ENCODE assay signal across 1 cellular context in the genomic region with DNA sequence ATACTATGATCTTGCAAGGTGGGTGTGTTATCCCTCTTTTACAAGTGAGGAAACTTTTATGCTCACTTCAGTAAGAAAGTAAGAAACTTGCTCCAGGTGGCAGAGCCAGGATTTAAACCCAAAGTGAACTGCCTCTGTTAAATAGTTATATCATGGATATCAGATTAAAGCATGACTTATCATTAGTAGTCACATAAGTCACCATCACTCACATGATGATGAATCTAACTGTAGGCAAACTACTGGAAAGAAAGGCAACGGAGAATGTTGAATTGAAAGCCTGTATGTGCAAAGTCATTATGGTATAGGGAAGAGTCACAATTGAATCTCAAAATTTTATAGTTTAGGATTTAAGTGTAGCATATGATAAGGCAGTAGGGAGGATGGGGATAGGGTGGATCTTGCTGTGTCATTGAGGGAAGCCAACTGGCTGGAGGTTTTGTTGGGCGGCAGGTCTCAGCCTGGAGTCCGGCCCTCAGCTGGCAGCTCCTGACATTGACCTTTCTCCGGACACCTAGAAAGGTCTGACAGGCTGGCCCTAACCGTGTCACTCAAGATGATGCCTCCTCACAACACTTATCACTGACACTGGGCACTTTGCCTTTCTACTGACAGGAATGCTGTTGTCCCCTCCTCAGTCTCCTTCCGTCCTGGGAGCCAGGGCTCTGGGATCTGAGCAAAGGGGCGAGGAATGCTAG.
A peak's percentile ranks its signal among the peaks of the same experiment; 100 is the strongest.
TF ChIP-seq lines count a peak whose summit lies in the region.

No MANE protein-coding gene starts in this region.

TF ChIP-seq in K562, 482 proteins besides CTCF, POLR2A, EP300 and RAD21 (continued from another document):
- TF ChIP-seq BMI1 (IDR thresholded peaks at IDR 0.05; ENCODE audit: low read length) = no peak
- no peak for TF ChIP-seq ZNF778 (CRISPR knock-in tag; IDR thresholded peaks at IDR 0.05)
- TF ChIP-seq, protein P1, sequence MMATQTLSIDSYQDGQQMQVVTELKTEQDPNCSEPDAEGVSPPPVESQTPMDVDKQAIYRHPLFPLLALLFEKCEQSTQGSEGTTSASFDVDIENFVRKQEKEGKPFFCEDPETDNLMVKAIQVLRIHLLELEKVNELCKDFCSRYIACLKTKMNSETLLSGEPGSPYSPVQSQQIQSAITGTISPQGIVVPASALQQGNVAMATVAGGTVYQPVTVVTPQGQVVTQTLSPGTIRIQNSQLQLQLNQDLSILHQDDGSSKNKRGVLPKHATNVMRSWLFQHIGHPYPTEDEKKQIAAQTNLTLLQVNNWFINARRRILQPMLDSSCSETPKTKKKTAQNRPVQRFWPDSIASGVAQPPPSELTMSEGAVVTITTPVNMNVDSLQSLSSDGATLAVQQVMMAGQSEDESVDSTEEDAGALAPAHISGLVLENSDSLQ (IDR thresholded peaks at IDR 0.05) = peak; percentile 45; the same call in 1 of the 2 replicates
- TF ChIP-seq DMBX1 (CRISPR knock-in tag; IDR thresholded peaks at IDR 0.05; ENCODE audit: borderline replicate concordance) = no peak
- TF ChIP-seq ZNF316 (IDR thresholded peaks at IDR 0.05) = peak; percentile 67
- TF ChIP-seq, protein P2, sequence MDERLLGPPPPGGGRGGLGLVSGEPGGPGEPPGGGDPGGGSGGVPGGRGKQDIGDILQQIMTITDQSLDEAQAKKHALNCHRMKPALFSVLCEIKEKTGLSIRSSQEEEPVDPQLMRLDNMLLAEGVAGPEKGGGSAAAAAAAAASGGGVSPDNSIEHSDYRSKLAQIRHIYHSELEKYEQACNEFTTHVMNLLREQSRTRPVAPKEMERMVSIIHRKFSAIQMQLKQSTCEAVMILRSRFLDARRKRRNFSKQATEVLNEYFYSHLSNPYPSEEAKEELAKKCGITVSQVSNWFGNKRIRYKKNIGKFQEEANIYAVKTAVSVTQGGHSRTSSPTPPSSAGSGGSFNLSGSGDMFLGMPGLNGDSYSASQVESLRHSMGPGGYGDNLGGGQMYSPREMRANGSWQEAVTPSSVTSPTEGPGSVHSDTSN (CRISPR knock-in tag; IDR thresholded peaks at IDR 0.05; ENCODE audit: low read depth) = no peak
- TF ChIP-seq, protein P2 (tag; conservative IDR thresholded peaks at IDR 0.05; ENCODE audit: low read depth) = 0 out of 2 replicates have a peak, but pooled peaks have one; percentile 11
- TF ChIP-seq NR1H2 (CRISPR knock-in tag; IDR thresholded peaks at IDR 0.05) = no peak
- TF ChIP-seq, protein P3, sequence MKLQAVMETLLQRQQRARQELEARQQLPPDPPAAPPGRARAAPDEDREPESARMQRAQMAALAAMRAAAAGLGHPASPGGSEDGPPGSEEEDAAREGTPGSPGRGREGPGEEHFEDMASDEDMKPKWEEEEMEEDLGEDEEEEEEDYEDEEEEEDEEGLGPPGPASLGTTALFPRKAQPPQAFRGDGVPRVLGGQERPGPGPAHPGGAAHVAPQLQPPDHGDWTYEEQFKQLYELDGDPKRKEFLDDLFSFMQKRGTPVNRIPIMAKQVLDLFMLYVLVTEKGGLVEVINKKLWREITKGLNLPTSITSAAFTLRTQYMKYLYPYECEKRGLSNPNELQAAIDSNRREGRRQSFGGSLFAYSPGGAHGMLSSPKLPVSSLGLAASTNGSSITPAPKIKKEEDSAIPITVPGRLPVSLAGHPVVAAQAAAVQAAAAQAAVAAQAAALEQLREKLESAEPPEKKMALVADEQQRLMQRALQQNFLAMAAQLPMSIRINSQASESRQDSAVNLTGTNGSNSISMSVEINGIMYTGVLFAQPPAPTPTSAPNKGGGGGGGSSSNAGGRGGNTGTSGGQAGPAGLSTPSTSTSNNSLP (IDR thresholded peaks at IDR 0.05; ENCODE audit: borderline replicate concordance, low read depth, low read length) = no peak
- TF ChIP-seq NFE2 (IDR thresholded peaks at IDR 0.05; ENCODE audit: low read depth) = peak; percentile 61; the same call in 1 of the 2 replicates
- no peak for TF ChIP-seq HMG20A (CRISPR knock-in tag; conservative IDR thresholded peaks at IDR 0.05)
- TF ChIP-seq ZNF696 (CRISPR knock-in tag; conservative IDR thresholded peaks at IDR 0.05) = no peak
- TF ChIP-seq, protein P4, sequence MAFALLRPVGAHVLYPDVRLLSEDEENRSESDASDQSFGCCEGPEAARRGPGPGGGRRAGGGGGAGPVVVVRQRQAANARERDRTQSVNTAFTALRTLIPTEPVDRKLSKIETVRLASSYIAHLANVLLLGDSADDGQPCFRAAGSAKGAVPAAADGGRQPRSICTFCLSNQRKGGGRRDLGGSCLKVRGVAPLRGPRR (CRISPR knock-in tag; IDR thresholded peaks at IDR 0.05) = no peak
- TF ChIP-seq, protein P5, sequence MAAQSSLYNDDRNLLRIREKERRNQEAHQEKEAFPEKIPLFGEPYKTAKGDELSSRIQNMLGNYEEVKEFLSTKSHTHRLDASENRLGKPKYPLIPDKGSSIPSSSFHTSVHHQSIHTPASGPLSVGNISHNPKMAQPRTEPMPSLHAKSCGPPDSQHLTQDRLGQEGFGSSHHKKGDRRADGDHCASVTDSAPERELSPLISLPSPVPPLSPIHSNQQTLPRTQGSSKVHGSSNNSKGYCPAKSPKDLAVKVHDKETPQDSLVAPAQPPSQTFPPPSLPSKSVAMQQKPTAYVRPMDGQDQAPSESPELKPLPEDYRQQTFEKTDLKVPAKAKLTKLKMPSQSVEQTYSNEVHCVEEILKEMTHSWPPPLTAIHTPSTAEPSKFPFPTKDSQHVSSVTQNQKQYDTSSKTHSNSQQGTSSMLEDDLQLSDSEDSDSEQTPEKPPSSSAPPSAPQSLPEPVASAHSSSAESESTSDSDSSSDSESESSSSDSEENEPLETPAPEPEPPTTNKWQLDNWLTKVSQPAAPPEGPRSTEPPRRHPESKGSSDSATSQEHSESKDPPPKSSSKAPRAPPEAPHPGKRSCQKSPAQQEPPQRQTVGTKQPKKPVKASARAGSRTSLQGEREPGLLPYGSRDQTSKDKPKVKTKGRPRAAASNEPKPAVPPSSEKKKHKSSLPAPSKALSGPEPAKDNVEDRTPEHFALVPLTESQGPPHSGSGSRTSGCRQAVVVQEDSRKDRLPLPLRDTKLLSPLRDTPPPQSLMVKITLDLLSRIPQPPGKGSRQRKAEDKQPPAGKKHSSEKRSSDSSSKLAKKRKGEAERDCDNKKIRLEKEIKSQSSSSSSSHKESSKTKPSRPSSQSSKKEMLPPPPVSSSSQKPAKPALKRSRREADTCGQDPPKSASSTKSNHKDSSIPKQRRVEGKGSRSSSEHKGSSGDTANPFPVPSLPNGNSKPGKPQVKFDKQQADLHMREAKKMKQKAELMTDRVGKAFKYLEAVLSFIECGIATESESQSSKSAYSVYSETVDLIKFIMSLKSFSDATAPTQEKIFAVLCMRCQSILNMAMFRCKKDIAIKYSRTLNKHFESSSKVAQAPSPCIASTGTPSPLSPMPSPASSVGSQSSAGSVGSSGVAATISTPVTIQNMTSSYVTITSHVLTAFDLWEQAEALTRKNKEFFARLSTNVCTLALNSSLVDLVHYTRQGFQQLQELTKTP (IDR thresholded peaks at IDR 0.05; ENCODE audit: low read depth in 1 of 2, partially characterized antibody in 2 of 2) = no peak
- peak; percentile 71 for TF ChIP-seq FOSL1 (tag; conservative IDR thresholded peaks at IDR 0.05)
- no peak for TF ChIP-seq CCNT2 (IDR thresholded peaks at IDR 0.05; ENCODE audit: borderline replicate concordance, extremely low read depth, insufficient read length, low read depth, low read length)
- TF ChIP-seq MAFK (IDR thresholded peaks at IDR 0.05; ENCODE audit: low read length) = 0 out of 2 replicates have a peak, but pooled peaks have one; percentile 10
